38 cellular contexts compared by ENCODE assay signal in genomic region chr3:168187233-168187632, GRCh38.
"Had no signal": no experiment of that assay in that cellular context is flagged by ENCODE, and none has a peak within 500 bp of the region (broad histone marks: within the 10 kb centered on the region; RNA-seq: fewer than 3 reads in every experiment).

No MANE protein-coding gene starts in this region.

- H3K9me3 Mint-ChIP-seq: activated B cell treated with CpG ODN at 0.5 μM for 24 hours; activated CD4-positive, alpha-beta memory T cell treated with anti-CD3 and anti-CD28 coated beads for 36 hours; activated CD4-positive, alpha-beta T cell treated with anti-CD3 and anti-CD28 coated beads, Interleukin-2, amount 10 ng/mL, durations not matched to agents 24 days and 14 days; activated CD8-positive, alpha-beta T cell treated with anti-CD3 and anti-CD28 coated beads for 36 hours; activated naive CD4-positive, alpha-beta T cell treated with anti-CD3 and anti-CD28 coated beads, Interleukin-2, amount 10 ng/mL, durations not matched to agents 7 days and 5 days; activated naive CD4-positive, alpha-beta T cell treated with anti-CD3 and anti-CD28 coated beads, Interleukin-2, amount 50 U/mL, for 24 hours; activated naive CD8-positive, alpha-beta T cell treated with anti-CD3 and anti-CD28 coated beads, Interleukin-2, amount 10 ng/mL, durations not matched to agents 7 days and 5 days; activated naive CD8-positive, alpha-beta T cell treated with anti-CD3 and anti-CD28 coated beads, Interleukin-2, amount 50 U/mL, for 24 hours; activated T-cell treated with anti-CD3 and anti-CD28 coated beads, Interleukin-2, amount 50 U/mL, for 24 hours; activated T-helper 2 cell treated with anti-CD3 and anti-CD28 coated beads, Interferon-gamma antibody, Interleukin-2, Interleukin-4, amounts not matched to agents 10 μg/mL and 5 μg/mL and 100 μg/mL, durations not matched to agents 14 hours and 24 hours and 36 hours; brain; central memory CD8-positive, alpha-beta T cell; T-helper 1 cell treated with Interleukin-12 subunit alpha and Interleukin-12 subunit beta and Interleukin-4 antibody, amounts not matched to agents 30 μg/mL and 1 μg/mL, for 36 hours; T-helper 2 cell treated with Interferon-gamma antibody and Interleukin-4, amounts not matched to agents 5 μg/mL and 100 μg/mL, for 36 hours had no signal

- DNase-seq: activated B cell treated with CpG ODN at 0.5 μM for 24 hours; activated CD4-positive, alpha-beta memory T cell treated with anti-CD3 and anti-CD28 coated beads for 36 hours; activated CD4-positive, alpha-beta T cell treated with anti-CD3 and anti-CD28 coated beads for 4 hours; activated CD4-positive, alpha-beta T cell treated with anti-CD3 and anti-CD28 coated beads, Interleukin-2, amount 10 ng/mL, durations not matched to agents 24 days and 14 days; activated CD4-positive, alpha-beta T cell treated with anti-CD3 and anti-CD28 coated beads, Interleukin-2, amount 50 U/mL, for 1 hour; activated CD4-positive, alpha-beta T cell treated with anti-CD3 and anti-CD28 coated beads, Interleukin-2, amount 50 U/mL, for 4 hours; activated CD4-positive, CD25-positive, alpha-beta regulatory T cell treated with anti-CD3 and anti-CD28 coated beads, Interleukin-2, amount 50 U/mL, for 72 hours; activated CD8-positive, alpha-beta memory T cell treated with anti-CD3 and anti-CD28 coated beads for 24 hours; activated CD8-positive, alpha-beta memory T cell treated with anti-CD3 and anti-CD28 coated beads, Interleukin-2, amount 10 ng/mL, durations not matched to agents 7 days and 5 days; activated CD8-positive, alpha-beta memory T cell treated with anti-CD3 and anti-CD28 coated beads, Interleukin-2, amount 50 U/mL, for 48 hours; activated CD8-positive, alpha-beta T cell treated with anti-CD3 and anti-CD28 coated beads for 36 hours; activated effector memory CD4-positive, alpha-beta T cell treated with Interleukin-2 at 50 U/mL for 16 hours; activated gamma-delta T cell; activated naive CD4-positive, alpha-beta T cell treated with anti-CD3 and anti-CD28 coated beads, Interleukin-2, amount 10 ng/mL, durations not matched to agents 7 days and 5 days; activated naive CD4-positive, alpha-beta T cell treated with Interleukin-2 at 50 U/mL for 16 hours; activated naive CD8-positive, alpha-beta T cell treated with anti-CD3 and anti-CD28 coated beads, Interleukin-2, amount 10 ng/mL, durations not matched to agents 7 days and 5 days; activated naive CD8-positive, alpha-beta T cell treated with anti-CD3 and anti-CD28 coated beads, Interleukin-2, amount 50 U/mL, for 24 hours; activated T-cell treated with anti-CD3 and anti-CD28 coated beads, Interleukin-2, amount 50 U/mL, for 24 hours; activated T-cell treated with anti-CD3 and anti-CD28 coated beads, Interleukin-2, amount 50 U/mL, for 48 hours; amygdala; anterior cingulate cortex; caudate nucleus; cerebellar nuclear complex; T-helper 1 cell; T-helper 2 cell; T-helper 9 cell had no signal

- H3K36me3 Mint-ChIP-seq: activated CD4-positive, alpha-beta memory T cell treated with anti-CD3 and anti-CD28 coated beads for 36 hours; activated CD8-positive, alpha-beta memory T cell treated with anti-CD3 and anti-CD28 coated beads, Interleukin-2, amount 10 ng/mL, durations not matched to agents 7 days and 5 days; activated naive CD4-positive, alpha-beta T cell treated with anti-CD3 and anti-CD28 coated beads, Interleukin-2, amount 10 ng/mL, durations not matched to agents 7 days and 5 days; activated naive CD4-positive, alpha-beta T cell treated with anti-CD3 and anti-CD28 coated beads, Interleukin-2, amount 50 U/mL, for 24 hours; activated naive CD8-positive, alpha-beta T cell; activated naive CD8-positive, alpha-beta T cell treated with anti-CD3 and anti-CD28 coated beads, Interleukin-2, amount 10 ng/mL, durations not matched to agents 7 days and 5 days; brain had no signal

- ATAC-seq: activated CD8-positive, alpha-beta memory T cell treated with anti-CD3 and anti-CD28 coated beads, Interleukin-2, amount 10 ng/mL, durations not matched to agents 7 days and 5 days; activated CD8-positive, alpha-beta T cell treated with anti-CD3 and anti-CD28 coated beads for 36 hours; activated naive CD8-positive, alpha-beta T cell treated with anti-CD3 and anti-CD28 coated beads, Interleukin-2, amount 50 U/mL, for 24 hours had no signal

- H3K27me3 Mint-ChIP-seq: activated CD4-positive, alpha-beta memory T cell treated with anti-CD3 and anti-CD28 coated beads for 36 hours; activated CD8-positive, alpha-beta T cell treated with anti-CD3 and anti-CD28 coated beads for 36 hours; activated naive CD4-positive, alpha-beta T cell treated with anti-CD3 and anti-CD28 coated beads, Interleukin-2, amount 10 ng/mL, durations not matched to agents 7 days and 5 days; activated naive CD4-positive, alpha-beta T cell treated with anti-CD3 and anti-CD28 coated beads, Interleukin-2, amount 50 U/mL, for 24 hours; activated T-cell treated with anti-CD3 and anti-CD28 coated beads, Interleukin-2, amount 50 U/mL, for 24 hours; brain; central memory CD8-positive, alpha-beta T cell had no signal

- H3K9me3 ChIP-seq: ascending aorta had no signal

- H3K27ac ChIP-seq: ascending aorta, cardiac muscle cell, VCaP had no signal

- H3K4me3 Mint-ChIP-seq: activated B cell treated with CpG ODN at 0.5 μM for 24 hours; activated CD4-positive, alpha-beta memory T cell treated with anti-CD3 and anti-CD28 coated beads for 36 hours; activated CD4-positive, alpha-beta T cell treated with anti-CD3 and anti-CD28 coated beads, Interleukin-2, amount 10 ng/mL, durations not matched to agents 24 days and 14 days; activated CD8-positive, alpha-beta memory T cell treated with anti-CD3 and anti-CD28 coated beads, Interleukin-2, amount 10 ng/mL, durations not matched to agents 7 days and 5 days; activated CD8-positive, alpha-beta T cell treated with anti-CD3 and anti-CD28 coated beads for 36 hours; activated naive CD4-positive, alpha-beta T cell treated with anti-CD3 and anti-CD28 coated beads, Interleukin-2, amount 10 ng/mL, durations not matched to agents 7 days and 5 days; activated naive CD4-positive, alpha-beta T cell treated with anti-CD3 and anti-CD28 coated beads, Interleukin-2, amount 50 U/mL, for 24 hours; activated naive CD8-positive, alpha-beta T cell; activated naive CD8-positive, alpha-beta T cell treated with anti-CD3 and anti-CD28 coated beads, Interleukin-2, amount 10 ng/mL, durations not matched to agents 7 days and 5 days; activated naive CD8-positive, alpha-beta T cell treated with anti-CD3 and anti-CD28 coated beads, Interleukin-2, amount 50 U/mL, for 24 hours; activated T-cell treated with anti-CD3 and anti-CD28 coated beads, Interleukin-2, amount 50 U/mL, for 24 hours; brain; central memory CD8-positive, alpha-beta T cell; T-helper 1 cell treated with Interleukin-12 subunit alpha and Interleukin-12 subunit beta and Interleukin-4 antibody, amounts not matched to agents 30 μg/mL and 1 μg/mL, for 36 hours; T-helper 2 cell treated with Interferon-gamma antibody and Interleukin-4, amounts not matched to agents 5 μg/mL and 100 μg/mL, for 36 hours had no signal

- H3K27ac Mint-ChIP-seq: activated B cell treated with CpG ODN at 0.5 μM for 24 hours; activated CD4-positive, alpha-beta memory T cell treated with anti-CD3 and anti-CD28 coated beads for 36 hours; activated CD4-positive, alpha-beta T cell treated with anti-CD3 and anti-CD28 coated beads, Interleukin-2, amount 10 ng/mL, durations not matched to agents 24 days and 14 days; activated CD8-positive, alpha-beta memory T cell treated with anti-CD3 and anti-CD28 coated beads, Interleukin-2, amount 10 ng/mL, durations not matched to agents 7 days and 5 days; activated CD8-positive, alpha-beta T cell treated with anti-CD3 and anti-CD28 coated beads for 36 hours; activated naive CD4-positive, alpha-beta T cell treated with anti-CD3 and anti-CD28 coated beads, Interleukin-2, amount 10 ng/mL, durations not matched to agents 7 days and 5 days; activated naive CD4-positive, alpha-beta T cell treated with anti-CD3 and anti-CD28 coated beads, Interleukin-2, amount 50 U/mL, for 24 hours; activated naive CD8-positive, alpha-beta T cell; activated naive CD8-positive, alpha-beta T cell treated with anti-CD3 and anti-CD28 coated beads, Interleukin-2, amount 10 ng/mL, durations not matched to agents 7 days and 5 days; activated naive CD8-positive, alpha-beta T cell treated with anti-CD3 and anti-CD28 coated beads, Interleukin-2, amount 50 U/mL, for 24 hours; activated T-cell treated with anti-CD3 and anti-CD28 coated beads, Interleukin-2, amount 50 U/mL, for 24 hours; activated T-helper 2 cell treated with anti-CD3 and anti-CD28 coated beads, Interferon-gamma antibody, Interleukin-2, Interleukin-4, amounts not matched to agents 10 μg/mL and 5 μg/mL and 100 μg/mL, durations not matched to agents 14 hours and 24 hours and 36 hours; brain; T-helper 1 cell treated with Interleukin-12 subunit alpha and Interleukin-12 subunit beta and Interleukin-4 antibody, amounts not matched to agents 30 μg/mL and 1 μg/mL, for 36 hours; T-helper 2 cell treated with Interferon-gamma antibody and Interleukin-4, amounts not matched to agents 5 μg/mL and 100 μg/mL, for 36 hours had no signal

- FAIRE-seq: bronchial epithelial cell, TTC549 had no signal

- H3K27me3 ChIP-seq: ascending aorta, cardiac muscle cell had no signal

- H3K4me1 ChIP-seq: ascending aorta had no signal

- H3K4me3 ChIP-seq: ascending aorta, cardiac muscle cell had no signal

- H3K4me1 Mint-ChIP-seq: activated B cell treated with CpG ODN at 0.5 μM for 24 hours; activated CD4-positive, alpha-beta T cell treated with anti-CD3 and anti-CD28 coated beads, Interleukin-2, amount 10 ng/mL, durations not matched to agents 24 days and 14 days; activated CD8-positive, alpha-beta memory T cell treated with anti-CD3 and anti-CD28 coated beads, Interleukin-2, amount 10 ng/mL, durations not matched to agents 7 days and 5 days; activated naive CD4-positive, alpha-beta T cell treated with anti-CD3 and anti-CD28 coated beads, Interleukin-2, amount 10 ng/mL, durations not matched to agents 7 days and 5 days; activated naive CD4-positive, alpha-beta T cell treated with anti-CD3 and anti-CD28 coated beads, Interleukin-2, amount 50 U/mL, for 24 hours; activated naive CD8-positive, alpha-beta T cell treated with anti-CD3 and anti-CD28 coated beads, Interleukin-2, amount 10 ng/mL, durations not matched to agents 7 days and 5 days; activated naive CD8-positive, alpha-beta T cell treated with anti-CD3 and anti-CD28 coated beads, Interleukin-2, amount 50 U/mL, for 24 hours; brain; central memory CD8-positive, alpha-beta T cell had no signal

- H3K36me3 ChIP-seq: ascending aorta, cardiac muscle cell had no signal
